Comparison of ENCODE assay signal across 17 cellular contexts in genomic region chr17:836154-836553, GRCh38. TPM values are rescaled to one million over a fixed set of nuclear protein-coding genes. Genes with fewer than 3 reads are reported as not detected.
DNase-seq lines count a peak whose midpoint lies in the region; ATAC-seq and TF ChIP-seq lines count a peak whose summit lies in the region.
"Had no signal": no experiment of that assay in that cellular context is flagged by ENCODE, and none has a peak within 500 bp of the region (broad histone marks: within the 10 kb centered on the region; RNA-seq: fewer than 3 reads in every experiment).

No MANE protein-coding gene starts in this region.

- no peak for ATAC-seq in GM21529 (IDR thresholded peaks at IDR 0.05; ENCODE audit: unreplicated experiment)
- ATAC-seq: activated CD8-positive, alpha-beta T cell treated with anti-CD3 and anti-CD28 coated beads for 36 hours; T-helper 17 cell had no signal

- H3K27me3 Mint-ChIP-seq in HFFc6 (ENCODE audit: insufficient read depth) = peaks cover 5% of the 10 kb centered on the region
- no peaks in the 10 kb centered on the region for H3K27me3 Mint-ChIP-seq in chondrocyte (ENCODE audit: low read depth)
- H3K27me3 Mint-ChIP-seq in mesothelial cell of epicardium (ENCODE audit: low read depth) = no peaks in the 10 kb centered on the region
- H3K27me3 Mint-ChIP-seq: activated CD8-positive, alpha-beta T cell treated with anti-CD3 and anti-CD28 coated beads for 36 hours had no signal

- DNase-seq in AG04450 (ENCODE audit: low read depth, low spot score) (peak; percentile 8), HFFc6 (peak; percentile 72), chondrocyte (ENCODE audit: low spot score) (no peak), mesothelial cell of epicardium (ENCODE audit: low spot score in 2 of 2, unreplicated experiment in 2 of 2) (no peak), GM20000 (ENCODE audit: low spot score) (no peak), NCI-H510A treated with DMSO at 0.1 percent for 48 hours (lab: John Stamatoyannopoulos, UW) (no peak)
- no peak for DNase-seq in stimulated activated CD4-positive, alpha-beta T cell treated with anti-CD3 and anti-CD28 coated beads, Interleukin-4, amount 100 ng/mL, for 24 hours
- DNase-seq: activated CD8-positive, alpha-beta T cell treated with anti-CD3 and anti-CD28 coated beads for 36 hours; activated naive CD4-positive, alpha-beta T cell treated with anti-CD3 and anti-CD28 coated beads for 36 hours; cortex of kidney; GOT3; Karpas-422; T-helper 17 cell; upper lobe of left lung had no signal

- POLR2A ChIA-PET in AG04450 (lab: Yijun Ruan, JAX) = no interaction called here

- peaks cover 25% of the 10 kb centered on the region for H3K9me3 ChIP-seq in AG04450 (ENCODE audit: control insufficient read depth, insufficient read depth, low read length)
- H3K9me3 ChIP-seq: upper lobe of left lung had no signal

- no peak overlapping the region for H3K4me3 ChIP-seq in AG04450 (ENCODE audit: low read depth, low read length)
- H3K4me3 ChIP-seq: skin epidermis, upper lobe of left lung had no signal

- no peak for TF ChIP-seq CTCF in AG04450 (IDR thresholded peaks at IDR 0.05; ENCODE audit: low read depth, low read length)
- no peak for TF ChIP-seq CTCF in HFFc6 (IDR thresholded peaks at IDR 0.05)
- TF ChIP-seq CTCF in chondrocyte (IDR thresholded peaks at IDR 0.05) = no peak
- TF ChIP-seq CTCF in mesothelial cell of epicardium (IDR thresholded peaks at IDR 0.05; ENCODE audit: unreplicated experiment) = no peak
- TF ChIP-seq CTCF in GM20000 (IDR thresholded peaks at IDR 0.05; ENCODE audit: extremely low read depth, missing control alignments) = no peak

- H3K4me1 Mint-ChIP-seq in HFFc6 (ENCODE audit: low read depth) (peaks cover 22% of the 10 kb centered on the region), chondrocyte (ENCODE audit: low read depth) (peaks cover 21% of the 10 kb centered on the region), mesothelial cell of epicardium (peaks cover 12% of the 10 kb centered on the region)
- H3K4me1 Mint-ChIP-seq: B cell, T-helper 17 cell had no signal

- CTCF ChIA-PET in AG04450 (lab: Charles Lee) = no interaction called here

- no peaks in the 10 kb centered on the region for H3K27me3 ChIP-seq in AG04450 (ENCODE audit: control insufficient read depth, insufficient read depth, low read length)
- H3K27me3 ChIP-seq: upper lobe of left lung had no signal

- H3K36me3 Mint-ChIP-seq in HFFc6 (ENCODE audit: low read depth) (peaks cover 10% of the 10 kb centered on the region), chondrocyte (ENCODE audit: low read depth) (no peaks in the 10 kb centered on the region), mesothelial cell of epicardium (peaks cover 18% of the 10 kb centered on the region)

- H3K4me3 Mint-ChIP-seq in HFFc6 (peak overlapping the region; percentile 70), chondrocyte (ENCODE audit: unreplicated experiment) (no peak overlapping the region), mesothelial cell of epicardium (no peak overlapping the region)
- H3K4me3 Mint-ChIP-seq: activated CD8-positive, alpha-beta T cell treated with anti-CD3 and anti-CD28 coated beads for 36 hours; activated naive CD4-positive, alpha-beta T cell treated with anti-CD3 and anti-CD28 coated beads for 36 hours; B cell; T-helper 17 cell had no signal

- H3K27ac Mint-ChIP-seq in HFFc6 = peak overlapping the region; percentile 87
- H3K27ac Mint-ChIP-seq in chondrocyte (ENCODE audit: unreplicated experiment) = peak overlapping the region; percentile 62
- H3K27ac Mint-ChIP-seq in mesothelial cell of epicardium = peak overlapping the region; percentile 75
- H3K27ac Mint-ChIP-seq: activated CD8-positive, alpha-beta T cell treated with anti-CD3 and anti-CD28 coated beads for 36 hours; activated naive CD4-positive, alpha-beta T cell treated with anti-CD3 and anti-CD28 coated beads for 36 hours; B cell; T-helper 17 cell had no signal

- peak overlapping the region; percentile 91 for H3K27ac ChIP-seq in AG04450 (ENCODE audit: low read depth, low read length)
- H3K27ac ChIP-seq: upper lobe of left lung had no signal

- H3K9me3 Mint-ChIP-seq in HFFc6 (peaks cover 5% of the 10 kb centered on the region), chondrocyte (ENCODE audit: low read depth) (peaks cover 2% of the 10 kb centered on the region), mesothelial cell of epicardium (peaks cover 7% of the 10 kb centered on the region)
- H3K9me3 Mint-ChIP-seq: activated naive CD4-positive, alpha-beta T cell treated with anti-CD3 and anti-CD28 coated beads for 36 hours had no signal

RNA-seq across cellular contexts. Expression of gene MRM3, which starts 54.0 kb away (rescaled TPM):
- 8.1 and 8.7 TPM in 2 replicates for polyA plus RNA-seq in AG04450 (2011; rRNA removed)
- 4.1 and 8.6 TPM in 2 replicates for polyA minus RNA-seq in AG04450 (2011; rRNA and poly(A)+ RNA removed)
- total RNA-seq in HFFc6 (2021; fragmentation: NEBNext Ultra II Directional; extraction: Animal tissue kit (Norgen Biotek cat#: 25700)) = 10 to 100 TPM; 10.9 to 13.4 (median 12.8) TPM
- 7.2 to 8.5 TPM (median 7.3 TPM) in 3 replicates for total RNA-seq in chondrocyte
- 13.5 to 18.9 TPM (median 16.5 TPM) in 3 replicates for total RNA-seq in mesothelial cell of epicardium

RNA-seq across cellular contexts. Expression of gene GLOD4, which starts 54.1 kb away (rescaled TPM):
- polyA plus RNA-seq in AG04450 (2011; rRNA removed) = 33.5 and 42.2 TPM in 2 replicates
- 18.7 and 23.1 TPM in 2 replicates for polyA minus RNA-seq in AG04450 (2011; rRNA and poly(A)+ RNA removed)
- 10 to 100 TPM; 43.8 to 57.9 (median 48.6) TPM for total RNA-seq in HFFc6 (2021; fragmentation: NEBNext Ultra II Directional; extraction: Animal tissue kit (Norgen Biotek cat#: 25700))
- total RNA-seq in chondrocyte = 53.4 to 54.5 TPM (median 54.0 TPM) in 3 replicates
- total RNA-seq in mesothelial cell of epicardium = 72.1 to 77.2 TPM (median 76.9 TPM) in 3 replicates

Comparison
In these comparisons a context has a peak if more than half of its experiments do, and no peak if none do; other contexts are left out.
1. DNase-seq: peak in AG04450 (single experiment) and HFFc6 (single experiment); none in chondrocyte (single experiment), mesothelial cell of epicardium (0 of 2), GM20000 (single experiment), stimulated activated CD4-positive, alpha-beta T cell treated with anti-CD3 and anti-CD28 coated beads, Interleukin-4, amount 100 ng/mL, for 24 hours (single experiment) and NCI-H510A treated with DMSO at 0.1 percent for 48 hours (single experiment).
2. Peak in every context shown above with its lines, with median percentiles within 50 percentile points of each other: H3K27ac Mint-ChIP-seq.